14 cellular contexts compared by ENCODE assay signal in genomic region chr15:99474981-99475753, GRCh38.
DNase-seq lines count a peak whose midpoint lies in the region; ATAC-seq, FAIRE-seq and TF ChIP-seq lines count a peak whose summit lies in the region.
"Had no signal": no experiment of that assay in that cellular context is flagged by ENCODE, and none has a peak within 500 bp of the region (broad histone marks: within the 10 kb centered on the region; RNA-seq: fewer than 3 reads in every experiment).

No MANE protein-coding gene starts in this region.

- no peaks in the 10 kb centered on the region for H3K36me3 Mint-ChIP-seq in activated naive CD4-positive, alpha-beta T cell treated with anti-CD3 and anti-CD28 coated beads, Interleukin-2, amount 50 U/mL, for 24 hours
- H3K36me3 Mint-ChIP-seq: CD8-positive, alpha-beta memory T cell had no signal

- H3K27me3 ChIP-seq in right atrium auricular region (no peaks in the 10 kb centered on the region), psoas muscle (ENCODE audit: insufficient read depth in 3 of 3, low read length in 2 of 3) (no peaks in the 10 kb centered on the region), upper lobe of right lung (no peaks in the 10 kb centered on the region), small intestine (ENCODE audit: control insufficient read depth in 2 of 2, insufficient read depth in 2 of 2, low read length in 2 of 2) (no peaks in the 10 kb centered on the region)
- H3K27me3 ChIP-seq: SJSA1 had no signal

- no peak overlapping the region for H3K4me3 Mint-ChIP-seq in activated naive CD4-positive, alpha-beta T cell treated with anti-CD3 and anti-CD28 coated beads, Interleukin-2, amount 50 U/mL, for 24 hours
- H3K4me3 Mint-ChIP-seq: activated naive CD4-positive, alpha-beta T cell treated with anti-CD3 and anti-CD28 coated beads for 36 hours; CD8-positive, alpha-beta memory T cell had no signal

- WGBS in psoas muscle, 3 donors: 41 to 67% (median 43%) methylated on average over 20 to 22 of the region's 22 CpGs
- WGBS in small intestine, 3 donors: 77 to 89% (median 78%) methylated on average over 20 to 22 of the region's 22 CpGs

- DNase-seq in activated naive CD4-positive, alpha-beta T cell treated with anti-CD3 and anti-CD28 coated beads, Interleukin-2, amount 50 U/mL, for 16 hours: no peak
- peak; percentile 59 for DNase-seq in right atrium auricular region (ENCODE audit: low spot score)
- peak; percentile 49 to 85 for DNase-seq in psoas muscle
- no peak for DNase-seq in upper lobe of right lung
- DNase-seq in small intestine: no peak
- DNase-seq: activated naive CD4-positive, alpha-beta T cell treated with anti-CD3 and anti-CD28 coated beads for 36 hours; CD8-positive, alpha-beta memory T cell; stimulated activated CD4-positive, alpha-beta T cell treated with anti-CD3 and anti-CD28 coated beads, Interleukin-4, amount 100 ng/mL, for 4 hours; stimulated activated naive CD4-positive, alpha-beta T cell had no signal

- no peaks in the 10 kb centered on the region for H3K9me3 Mint-ChIP-seq in activated naive CD4-positive, alpha-beta T cell treated with anti-CD3 and anti-CD28 coated beads, Interleukin-2, amount 50 U/mL, for 24 hours
- H3K9me3 Mint-ChIP-seq: activated naive CD4-positive, alpha-beta T cell treated with anti-CD3 and anti-CD28 coated beads for 36 hours; CD8-positive, alpha-beta memory T cell had no signal

- ATAC-seq in psoas muscle (peak; percentile 30 to 65 (median 62)), upper lobe of right lung (peak; percentile 40), GM19324 (IDR thresholded peaks at IDR 0.05; ENCODE audit: low FRiP score, unreplicated experiment) (no peak), HG02642 (IDR thresholded peaks at IDR 0.05; ENCODE audit: poor library complexity, unreplicated experiment) (no peak)

- H3K36me3 ChIP-seq in right atrium auricular region (no peaks in the 10 kb centered on the region), psoas muscle (ENCODE audit: insufficient read depth in 1 of 2, low read depth in 1 of 2) (no peaks in the 10 kb centered on the region), upper lobe of right lung (no peaks in the 10 kb centered on the region), small intestine (ENCODE audit: control insufficient read depth in 2 of 2, insufficient read depth in 2 of 2, low read length in 2 of 2) (no peaks in the 10 kb centered on the region)
- H3K36me3 ChIP-seq: SJSA1 had no signal

- H3K27ac ChIP-seq in right atrium auricular region (peak overlapping the region; percentile 73 to 90), psoas muscle (peak overlapping the region; percentile 83), upper lobe of right lung (peak overlapping the region; percentile 76), small intestine (ENCODE audit: low read depth in 1 of 2, low read length in 1 of 2) (peak overlapping the region in 1 of 2 donors; percentile 24)
- H3K27ac ChIP-seq: SJSA1 had no signal

- H3K4me1 Mint-ChIP-seq in activated naive CD4-positive, alpha-beta T cell treated with anti-CD3 and anti-CD28 coated beads, Interleukin-2, amount 50 U/mL, for 24 hours: peaks cover 25% of the 10 kb centered on the region

- H3K4me1 ChIP-seq in right atrium auricular region (peaks cover 2 to 67% of the 10 kb centered on the region in 2 donors), psoas muscle (peaks cover 37% of the 10 kb centered on the region), upper lobe of right lung (peaks cover 39% of the 10 kb centered on the region), small intestine (ENCODE audit: control insufficient read depth in 2 of 2, insufficient read depth in 1 of 2, low read depth in 1 of 2, low read length in 1 of 2) (peaks cover 0 to 7% of the 10 kb centered on the region in 2 donors)

- H3K9me3 ChIP-seq in right atrium auricular region (no peaks in the 10 kb centered on the region), psoas muscle (no peaks in the 10 kb centered on the region), upper lobe of right lung (no peaks in the 10 kb centered on the region), small intestine (ENCODE audit: control insufficient read depth, low read depth) (no peaks in the 10 kb centered on the region)
- H3K9me3 ChIP-seq: SJSA1 had no signal

- intact Hi-C loops in psoas muscle (cut with DNase I) (loop anchor here in 1 of 2 donors (5.0 kb wide), 1 partner anchor 32 kb away; no protein-coding TSS in a partner anchor), upper lobe of right lung (cut with DNase I) (no loop called here)

- H3K27ac Mint-ChIP-seq in activated naive CD4-positive, alpha-beta T cell treated with anti-CD3 and anti-CD28 coated beads, Interleukin-2, amount 50 U/mL, for 24 hours: peak overlapping the region; percentile 74
- H3K27ac Mint-ChIP-seq: activated naive CD4-positive, alpha-beta T cell treated with anti-CD3 and anti-CD28 coated beads for 36 hours; CD8-positive, alpha-beta memory T cell had no signal

- no peak overlapping the region for H3K4me3 ChIP-seq in right atrium auricular region
- H3K4me3 ChIP-seq in psoas muscle: peak overlapping the region; percentile 44
- no peak overlapping the region for H3K4me3 ChIP-seq in upper lobe of right lung
- no peak overlapping the region for H3K4me3 ChIP-seq in small intestine (ENCODE audit: low read depth in 1 of 2, low read length in 2 of 2)
- H3K4me3 ChIP-seq: SJSA1 had no signal

- H3K27me3 Mint-ChIP-seq in activated naive CD4-positive, alpha-beta T cell treated with anti-CD3 and anti-CD28 coated beads, Interleukin-2, amount 50 U/mL, for 24 hours: no peaks in the 10 kb centered on the region

- TF ChIP-seq CTCF in right atrium auricular region (IDR thresholded peaks at IDR 0.05) (no peak), psoas muscle (IDR thresholded peaks at IDR 0.05) (no peak), upper lobe of right lung (IDR thresholded peaks at IDR 0.05) (no peak)

- FAIRE-seq in small intestine (lab: Jason Lieb, UNC): no peak
- FAIRE-seq: GM12892 had no signal

Comparison
In these comparisons a context has a peak if more than half of its experiments do, and no peak if none do; other contexts are left out.
1. DNase-seq: peak in right atrium auricular region (single experiment) and psoas muscle (2 of 2); none in activated naive CD4-positive, alpha-beta T cell treated with anti-CD3 and anti-CD28 coated beads, Interleukin-2, amount 50 U/mL, for 16 hours (single experiment), upper lobe of right lung (single experiment) and small intestine (single experiment).
2. ATAC-seq: peak in psoas muscle (4 of 4) and upper lobe of right lung (single experiment); none in GM19324 (single experiment) and HG02642 (single experiment).